ENCODE assay signal across 1 cellular context in the genomic region with DNA sequence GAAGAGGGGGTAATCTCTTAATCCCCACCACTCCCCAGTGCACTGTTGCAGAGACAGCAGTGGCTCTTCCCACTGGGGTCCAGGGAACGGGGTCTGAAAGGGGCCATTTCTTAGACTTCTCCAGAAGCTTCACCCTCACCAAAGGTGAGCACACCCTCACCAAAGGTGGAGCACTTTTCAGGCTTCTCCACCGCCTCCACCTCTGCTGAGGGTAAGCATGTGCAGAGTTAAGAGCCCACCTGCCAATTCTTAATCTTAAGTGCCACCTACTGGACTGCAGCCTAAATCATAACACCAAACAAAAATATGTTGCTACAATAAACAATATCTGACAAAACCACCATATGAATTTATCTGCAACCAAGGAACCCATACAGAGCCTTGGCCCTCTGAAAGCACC.
TF ChIP-seq lines count a peak whose summit lies in the region.

No MANE protein-coding gene starts in this region.

TF ChIP-seq in GM12878, 131 proteins besides CTCF, POLR2A, EP300 and RAD21 (continued from another document):
- TF ChIP-seq, protein P1, sequence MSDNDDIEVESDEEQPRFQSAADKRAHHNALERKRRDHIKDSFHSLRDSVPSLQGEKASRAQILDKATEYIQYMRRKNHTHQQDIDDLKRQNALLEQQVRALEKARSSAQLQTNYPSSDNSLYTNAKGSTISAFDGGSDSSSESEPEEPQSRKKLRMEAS (IDR thresholded peaks at IDR 0.05; ENCODE audit: low read depth, low read length): no peak
